Comparison of ENCODE assay signal across 8 cellular contexts in the genomic region with DNA sequence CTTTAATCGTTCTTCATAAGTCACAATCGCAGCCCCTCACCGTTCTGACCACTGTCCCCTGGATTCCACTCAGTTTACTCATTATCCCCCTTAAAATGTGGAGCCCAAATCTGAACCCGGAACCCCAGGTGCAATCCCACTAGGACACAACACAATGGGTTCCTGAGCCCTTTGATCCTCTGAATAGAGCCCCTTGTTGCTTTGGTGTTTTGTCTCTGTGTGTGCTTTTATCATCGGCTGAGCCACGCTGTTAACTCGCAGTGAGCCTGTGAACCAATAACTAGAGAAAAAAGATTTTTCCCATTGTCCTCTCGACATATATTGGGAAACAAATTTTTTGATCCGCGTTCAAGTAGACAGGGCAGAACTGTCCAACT. TPM values are rescaled to one million over a fixed set of nuclear protein-coding genes. Genes with fewer than 3 reads are reported as not detected.
DNase-seq lines count a peak whose midpoint lies in the region; ATAC-seq and TF ChIP-seq lines count a peak whose summit lies in the region.

No MANE protein-coding gene starts in this region.

- H3K27me3 ChIP-seq in layer of hippocampus (ENCODE audit: control insufficient read depth, insufficient read depth, low read length) (no peaks in the 10 kb centered on the region), thoracic aorta (replicated peaks; ENCODE audit: insufficient read depth) (no peaks in the 10 kb centered on the region)

- DNase-seq in activated CD4-positive, alpha-beta T cell treated with anti-CD3 and anti-CD28 coated beads, Interleukin-2, amount 10 ng/mL, durations not matched to agents 24 days and 14 days = no peak
- DNase-seq in activated CD4-positive, alpha-beta T cell treated with anti-CD3 and anti-CD28 coated beads for 1 hour = no peak
- DNase-seq in thoracic aorta (ENCODE audit: low spot score) = no peak
- DNase-seq in activated CD8-positive, alpha-beta memory T cell treated with anti-CD3 and anti-CD28 coated beads, Interleukin-2, amount 50 U/mL, for 4 hours = no peak
- no peak for DNase-seq in NOMO-1 (lab: John Stamatoyannopoulos, UW; ENCODE audit: unreplicated experiment in 2 of 2)

- H3K36me3 ChIP-seq in thoracic aorta = no peaks in the 10 kb centered on the region

- H3K9me3 Mint-ChIP-seq in activated CD4-positive, alpha-beta T cell treated with anti-CD3 and anti-CD28 coated beads, Interleukin-2, amount 10 ng/mL, durations not matched to agents 24 days and 14 days = no peaks in the 10 kb centered on the region
- H3K9me3 Mint-ChIP-seq in activated naive CD8-positive, alpha-beta T cell (ENCODE audit: low read depth) = no peaks in the 10 kb centered on the region

- peak overlapping the region; percentile 42 for H3K27ac ChIP-seq in layer of hippocampus (ENCODE audit: low read depth, low read length)
- peak overlapping the region; percentile 55 to 69 for H3K27ac ChIP-seq in thoracic aorta

- no peaks in the 10 kb centered on the region for H3K9me3 ChIP-seq in thoracic aorta

- no peaks in the 10 kb centered on the region for H3K27me3 Mint-ChIP-seq in activated CD4-positive, alpha-beta T cell treated with anti-CD3 and anti-CD28 coated beads, Interleukin-2, amount 10 ng/mL, durations not matched to agents 24 days and 14 days
- no peaks in the 10 kb centered on the region for H3K27me3 Mint-ChIP-seq in activated naive CD8-positive, alpha-beta T cell

- peaks cover 8% of the 10 kb centered on the region for H3K4me1 Mint-ChIP-seq in activated CD4-positive, alpha-beta T cell treated with anti-CD3 and anti-CD28 coated beads, Interleukin-2, amount 10 ng/mL, durations not matched to agents 24 days and 14 days
- peaks cover 20% of the 10 kb centered on the region for H3K4me1 Mint-ChIP-seq in activated naive CD8-positive, alpha-beta T cell (ENCODE audit: low read depth)

- intact Hi-C loops in activated CD4-positive, alpha-beta T cell treated with anti-CD3 and anti-CD28 coated beads, Interleukin-2, amount 10 ng/mL, durations not matched to agents 24 days and 14 days (cut with micrococcal nuclease) = loop anchor here (1.0 to 10.0 kb wide), 3 partner anchors 359 to 1606 kb away; partner anchors contain the start of genes BCLAF3, PHKA2 and SCML1

- ATAC-seq in thoracic aorta (ENCODE audit: insufficient number of reproducible peaks, low FRiP score, low read depth) = no peak
- ATAC-seq in HG03442 (IDR thresholded peaks at IDR 0.05; ENCODE audit: unreplicated experiment) = no peak

- peaks cover 4% of the 10 kb centered on the region for H3K36me3 Mint-ChIP-seq in activated CD4-positive, alpha-beta T cell treated with anti-CD3 and anti-CD28 coated beads, Interleukin-2, amount 10 ng/mL, durations not matched to agents 24 days and 14 days (ENCODE audit: low read depth)
- no peaks in the 10 kb centered on the region for H3K36me3 Mint-ChIP-seq in activated naive CD8-positive, alpha-beta T cell

- peak overlapping the region; percentile 81 for H3K4me3 ChIP-seq in thoracic aorta

- TF ChIP-seq CTCF in thoracic aorta (IDR thresholded peaks at IDR 0.05) = no peak

- peak overlapping the region; percentile 87 for H3K4me3 Mint-ChIP-seq in activated CD4-positive, alpha-beta T cell treated with anti-CD3 and anti-CD28 coated beads, Interleukin-2, amount 10 ng/mL, durations not matched to agents 24 days and 14 days
- peak overlapping the region; percentile 88 for H3K4me3 Mint-ChIP-seq in activated naive CD8-positive, alpha-beta T cell

- peak overlapping the region; percentile 77 for H3K27ac Mint-ChIP-seq in activated CD4-positive, alpha-beta T cell treated with anti-CD3 and anti-CD28 coated beads, Interleukin-2, amount 10 ng/mL, durations not matched to agents 24 days and 14 days
- peak overlapping the region; percentile 73 for H3K27ac Mint-ChIP-seq in activated naive CD8-positive, alpha-beta T cell

- peaks cover 0 to 7% of the 10 kb centered on the region in 2 donors for H3K4me1 ChIP-seq in thoracic aorta (ENCODE audit: control insufficient read depth in 1 of 2, low read depth in 2 of 2)

RNA-seq across cellular contexts. Expression of gene PDHA1, which starts 0.7 kb away (rescaled TPM):
- 207 and 222 TPM in 2 replicates for total RNA-seq in activated CD4-positive, alpha-beta T cell treated with anti-CD3 and anti-CD28 coated beads, Interleukin-2, amount 10 ng/mL, durations not matched to agents 24 days and 14 days
- 100 to 1,000 TPM in 1 of 2 donors, 10 to 100 TPM in 1; 47.8 to 102 TPM for total RNA-seq in thoracic aorta
